ENCODE assay signal across 8 cellular contexts in genomic region chr5:132425975-132426524, GRCh38. TPM values are rescaled to one million over a fixed set of nuclear protein-coding genes. Genes with fewer than 3 reads are reported as not detected.
DNase-seq lines count a peak whose midpoint lies in the region; ATAC-seq and TF ChIP-seq lines count a peak whose summit lies in the region.
"Had no signal": no experiment of that assay in that cellular context is flagged by ENCODE, and none has a peak within 500 bp of the region (broad histone marks: within the 10 kb centered on the region; RNA-seq: fewer than 3 reads in every experiment).

No MANE protein-coding gene starts in this region.

- H3K79me2 ChIP-seq in OCI-LY7 (ENCODE audit: insufficient read depth, low read depth, low read length): peaks cover 4% of the 10 kb centered on the region; the same call in 1 of the 2 replicates

- H3K9me3 Mint-ChIP-seq in stimulated activated effector memory CD8-positive, alpha-beta T cell treated with anti-CD3 and anti-CD28 coated beads, Interleukin-12 subunit alpha, Interleukin-12 subunit beta, amount 100 ng/mL, for 72 hours: no peaks in the 10 kb centered on the region

- POLR2A ChIA-PET in OCI-LY7 (lab: Charles Lee): interaction anchor here (0.6 to 7.2 kb wide), 9 partner anchors 11 to 814 kb away, joined by 3 to 49 read pairs (median 8); partner anchors contain the start of gene IRF1

- CTCF ChIA-PET in OCI-LY7 (lab: Charles Lee; ENCODE audit: unreplicated experiment): interaction anchor here (0.7 to 2.6 kb wide), 7 partner anchors 31 to 75 kb away, joined by 3 to 10 read pairs (median 5); partner anchors contain the start of gene IRF1

- H3K4me3 ChIP-seq in OCI-LY7 (ENCODE audit: low read depth, low read length, poor library complexity, severe bottlenecking): peak overlapping the region; percentile 37

- TSS peak; percentile 65 for BruUV-seq in OCI-LY7 (replicated peaks; lab: Mats Ljungman, UMichigan)

- peak overlapping the region; percentile 78 for H3K4me3 Mint-ChIP-seq in stimulated activated effector memory CD8-positive, alpha-beta T cell treated with anti-CD3 and anti-CD28 coated beads, Interleukin-12 subunit alpha, Interleukin-12 subunit beta, amount 100 ng/mL, for 72 hours

- DNase-seq in OCI-LY7 (ENCODE audit: low spot score): no peak
- DNase-seq in epithelial cell of prostate (ENCODE audit: low read depth, low spot score): no peak
- no peak for DNase-seq in stimulated activated effector memory CD8-positive, alpha-beta T cell treated with anti-CD3 and anti-CD28 coated beads, Interleukin-12 subunit alpha, Interleukin-12 subunit beta, amount 100 ng/mL, for 72 hours (ENCODE audit: low spot score in 2 of 2)
- DNase-seq in kidney glomerular epithelial cell (lab: John Stamatoyannopoulos, UW): no peak
- DNase-seq: NCI-H1092 treated with DMSO at 0.1 percent for 48 hours had no signal

- peaks cover 99% of the 10 kb centered on the region for H3K4me1 Mint-ChIP-seq in stimulated activated effector memory CD8-positive, alpha-beta T cell treated with anti-CD3 and anti-CD28 coated beads, Interleukin-12 subunit alpha, Interleukin-12 subunit beta, amount 100 ng/mL, for 72 hours

- intact Hi-C loops in OCI-LY7 (cut with micrococcal nuclease; ENCODE audit: unreplicated experiment): loop anchor here (1.0 to 2.0 kb wide), 2 partner anchors 31 to 40 kb away; no protein-coding TSS in a partner anchor

- no peak for TF ChIP-seq CTCF in OCI-LY7 (conservative IDR thresholded peaks at IDR 0.05; ENCODE audit: low read length)

- peak overlapping the region; percentile 98 for H3K27ac Mint-ChIP-seq in stimulated activated effector memory CD8-positive, alpha-beta T cell treated with anti-CD3 and anti-CD28 coated beads, Interleukin-12 subunit alpha, Interleukin-12 subunit beta, amount 100 ng/mL, for 72 hours

- ATAC-seq in GM19395 (IDR thresholded peaks at IDR 0.05; ENCODE audit: unreplicated experiment): peak; percentile 0
- ATAC-seq in stimulated activated effector memory CD8-positive, alpha-beta T cell treated with anti-CD3 and anti-CD28 coated beads, Interleukin-12 subunit alpha, Interleukin-12 subunit beta, amount 100 ng/mL, for 72 hours: peak; percentile 5
- no peak for ATAC-seq in HG03135 (IDR thresholded peaks at IDR 0.05; ENCODE audit: unreplicated experiment)
- ATAC-seq in GM18502 (IDR thresholded peaks at IDR 0.05; ENCODE audit: poor library complexity, unreplicated experiment): no peak

- peaks cover 40% of the 10 kb centered on the region for H3K36me3 Mint-ChIP-seq in stimulated activated effector memory CD8-positive, alpha-beta T cell treated with anti-CD3 and anti-CD28 coated beads, Interleukin-12 subunit alpha, Interleukin-12 subunit beta, amount 100 ng/mL, for 72 hours

- no peaks in the 10 kb centered on the region for H3K9me2 ChIP-seq in OCI-LY7 (ENCODE audit: insufficient read depth, low read length)

- no peaks in the 10 kb centered on the region for H3K9me3 ChIP-seq in OCI-LY7 (ENCODE audit: low read length)

- H2AFZ ChIP-seq in OCI-LY7 (ENCODE audit: low read length): peak overlapping the region; percentile 19; the same call in 1 of the 2 replicates

- H3K4me1 ChIP-seq in OCI-LY7 (ENCODE audit: insufficient read depth, low read length, poor library complexity, severe bottlenecking): peaks cover 100% of the 10 kb centered on the region

- peaks cover 6% of the 10 kb centered on the region; the same call in 1 of the 2 replicates for H3K36me3 ChIP-seq in OCI-LY7 (ENCODE audit: insufficient read depth, low read length)

- peak overlapping the region; percentile 96 for H3K27ac ChIP-seq in OCI-LY7 (ENCODE audit: low read depth, low read length, poor library complexity, severe bottlenecking)
- H3K27ac ChIP-seq in epithelial cell of prostate: peak overlapping the region; percentile 91

- no peaks in the 10 kb centered on the region for H4K20me1 ChIP-seq in OCI-LY7 (ENCODE audit: insufficient read depth, low read length)

- H3K4me2 ChIP-seq in OCI-LY7 (ENCODE audit: low read length): peak overlapping the region; percentile 68

RNA-seq across cellular contexts. Expression of gene SLC22A5, which starts 56.5 kb away (rescaled TPM):
- total RNA-seq in OCI-LY7 (2014; rRNA removed; shearing (Covaris generic)): 0.88 TPM in 1 of 2 replicates, not detected in the other
- 0.18 and 0.36 TPM in 2 replicates for total RNA-seq in OCI-LY7 (2022)

Comparison
In these comparisons a context has a peak if more than half of its experiments do, and no peak if none do; other contexts are left out.
1. ATAC-seq: peak in GM19395 (single experiment) and stimulated activated effector memory CD8-positive, alpha-beta T cell treated with anti-CD3 and anti-CD28 coated beads, Interleukin-12 subunit alpha, Interleukin-12 subunit beta, amount 100 ng/mL, for 72 hours (single experiment); none in HG03135 (single experiment) and GM18502 (single experiment).